17 cellular contexts compared by ENCODE assay signal in genomic region chr9:120902286-120902685, GRCh38. TPM values are rescaled to one million over a fixed set of nuclear protein-coding genes. Genes with fewer than 3 reads are reported as not detected.
DNase-seq lines count a peak whose midpoint lies in the region; ATAC-seq and TF ChIP-seq lines count a peak whose summit lies in the region.
"Had no signal": no experiment of that assay in that cellular context is flagged by ENCODE, and none has a peak within 500 bp of the region (broad histone marks: within the 10 kb centered on the region; RNA-seq: fewer than 3 reads in every experiment).

No MANE protein-coding gene starts in this region.

- peaks cover 4% of the 10 kb centered on the region for H3K4me1 ChIP-seq in left ventricle myocardium inferior

- no peaks in the 10 kb centered on the region for H3K27me3 Mint-ChIP-seq in activated T-helper 17 cell treated with anti-CD3 and anti-CD28 coated beads, Interleukin-2, amount 50 U/mL, for 72 hours
- H3K27me3 Mint-ChIP-seq in progenitor cell of endocrine pancreas: no peaks in the 10 kb centered on the region

- no peak for ATAC-seq in activated T-helper 17 cell treated with anti-CD3 and anti-CD28 coated beads, Interleukin-2, amount 50 U/mL, for 72 hours (replicated peaks)
- no peak for ATAC-seq in HG03439 (IDR thresholded peaks at IDR 0.05; ENCODE audit: unreplicated experiment)
- ATAC-seq: left lung, psoas muscle had no signal

- no peaks in the 10 kb centered on the region for H3K9me3 Mint-ChIP-seq in activated T-helper 17 cell treated with anti-CD3 and anti-CD28 coated beads, Interleukin-2, amount 50 U/mL, for 72 hours
- H3K9me3 Mint-ChIP-seq in progenitor cell of endocrine pancreas (ENCODE audit: low read depth): no peaks in the 10 kb centered on the region

- no peak overlapping the region for H3K4me3 ChIP-seq in left ventricle myocardium inferior
- H3K4me3 ChIP-seq: left lung, psoas muscle had no signal

- H3K36me3 Mint-ChIP-seq in activated T-helper 17 cell treated with anti-CD3 and anti-CD28 coated beads, Interleukin-2, amount 50 U/mL, for 72 hours (ENCODE audit: low read depth): peaks cover 96% of the 10 kb centered on the region
- H3K36me3 Mint-ChIP-seq in progenitor cell of endocrine pancreas (ENCODE audit: insufficient read depth): no peaks in the 10 kb centered on the region

- H3K27ac ChIP-seq in left ventricle myocardium inferior (replicated peaks): no peak overlapping the region
- H3K27ac ChIP-seq: left lung, psoas muscle, RWPE1 had no signal

- peak overlapping the region; percentile 84 for H3K27ac Mint-ChIP-seq in activated T-helper 17 cell treated with anti-CD3 and anti-CD28 coated beads, Interleukin-2, amount 50 U/mL, for 72 hours
- peak overlapping the region; percentile 84 for H3K27ac Mint-ChIP-seq in progenitor cell of endocrine pancreas

- intact Hi-C loops in left ventricle myocardium inferior (cut with micrococcal nuclease): no loop called here

- H3K4me3 Mint-ChIP-seq in activated T-helper 17 cell treated with anti-CD3 and anti-CD28 coated beads, Interleukin-2, amount 50 U/mL, for 72 hours: peak overlapping the region; percentile 37
- no peak overlapping the region for H3K4me3 Mint-ChIP-seq in progenitor cell of endocrine pancreas (ENCODE audit: low read depth)

- H3K36me3 ChIP-seq in left ventricle myocardium inferior: peaks cover 12% of the 10 kb centered on the region

- no peaks in the 10 kb centered on the region for H3K9me3 ChIP-seq in left ventricle myocardium inferior (replicated peaks)
- H3K9me3 ChIP-seq: left lung, psoas muscle had no signal

- peak; percentile 13 for TF ChIP-seq POLR2A in GM19193 (IDR thresholded peaks at IDR 0.05; ENCODE audit: extremely low read depth, insufficient read depth, insufficient read length)

- no peaks in the 10 kb centered on the region for H3K27me3 ChIP-seq in left ventricle myocardium inferior (ENCODE audit: low read depth)
- H3K27me3 ChIP-seq: left lung had no signal

- DNase-seq in SIG-M5 treated with dmso at 0.1 percent for 504 hours (lab: John Stamatoyannopoulos, UW; ENCODE audit: unreplicated experiment) (peak; percentile 23), SIG-M5 (lab: John Stamatoyannopoulos, UW) (no peak), progenitor cell of endocrine pancreas (ENCODE audit: low spot score, unreplicated experiment) (no peak), left ventricle myocardium inferior (no peak)
- no peak for DNase-seq in activated CD4-positive, CD25-positive, alpha-beta regulatory T cell treated with anti-CD3 and anti-CD28 coated beads, Interleukin-2, amount 50 U/mL, for 72 hours
- DNase-seq: Calu3; central memory CD4-positive, alpha-beta T cell; Kasumi-1; left lung; NCI-H526 treated with DMSO at 0.1 percent for 48 hours; psoas muscle; stimulated activated CD4-positive, alpha-beta T cell treated with anti-CD3 and anti-CD28 coated beads, Interleukin-12 subunit alpha, Interleukin-12 subunit beta, amount 100 ng/mL, for 4 hours; substantia nigra had no signal

- TF ChIP-seq CTCF in progenitor cell of endocrine pancreas (IDR thresholded peaks at IDR 0.05; ENCODE audit: unreplicated experiment) (no peak), left ventricle myocardium inferior (IDR thresholded peaks at IDR 0.05; ENCODE audit: borderline replicate concordance) (no peak)

- peaks cover 51% of the 10 kb centered on the region for H3K4me1 Mint-ChIP-seq in activated T-helper 17 cell treated with anti-CD3 and anti-CD28 coated beads, Interleukin-2, amount 50 U/mL, for 72 hours
- H3K4me1 Mint-ChIP-seq in progenitor cell of endocrine pancreas (ENCODE audit: low read depth): no peaks in the 10 kb centered on the region

RNA-seq across cellular contexts. Expression of gene TRAF1, which starts 24.3 kb away (rescaled TPM):
- 100 to 1,000 TPM in 1 of 2 donors, 10 to 100 TPM in 1; 71.4 to 164 TPM for total RNA-seq in activated T-helper 17 cell treated with anti-CD3 and anti-CD28 coated beads, Interleukin-2, amount 50 U/mL, for 72 hours
- total RNA-seq in progenitor cell of endocrine pancreas (6.7 TPM in 2 replicates), left ventricle myocardium inferior (2.6 TPM)

RNA-seq across cellular contexts. Expression of gene PHF19, which starts 25.3 kb away (rescaled TPM):
- 100 to 1,000 TPM; 236 to 258 TPM for total RNA-seq in activated T-helper 17 cell treated with anti-CD3 and anti-CD28 coated beads, Interleukin-2, amount 50 U/mL, for 72 hours
- 27.2 and 28.4 TPM in 2 replicates for total RNA-seq in progenitor cell of endocrine pancreas
- total RNA-seq in left ventricle myocardium inferior: 13.0 TPM

RNA-seq across cellular contexts. Expression of gene PSMD5, which starts 59.6 kb away (rescaled TPM):
- total RNA-seq in activated T-helper 17 cell treated with anti-CD3 and anti-CD28 coated beads, Interleukin-2, amount 50 U/mL, for 72 hours: 10 to 100 TPM; 60.2 to 62.8 TPM
- total RNA-seq in progenitor cell of endocrine pancreas (47.9 and 50.1 TPM in 2 replicates), left ventricle myocardium inferior (16.2 TPM)
